In genomic region chr3:171480526-171480925, GRCh38 we compare ENCODE assay signal across 8 cellular contexts. TPM values are rescaled to one million over a fixed set of nuclear protein-coding genes. Genes with fewer than 3 reads are reported as not detected.
A peak's percentile ranks its signal among the peaks of the same experiment; 100 is the strongest.
DNase-seq lines count a peak whose midpoint lies in the region; ATAC-seq and TF ChIP-seq lines count a peak whose summit lies in the region.

No MANE protein-coding gene starts in this region.

- DNase-seq in effector memory CD8-positive, alpha-beta T cell: no peak
- DNase-seq in AG08395 (ENCODE audit: low spot score) (no peak), SK-N-SH (no peak), thyroid gland (no peak), HK-2 (ENCODE audit: unreplicated experiment) (no peak)

- H4K20me1 ChIP-seq in SK-N-SH (ENCODE audit: insufficient read depth): no peaks in the 10 kb centered on the region

- TF ChIP-seq RAD21 in SK-N-SH (IDR thresholded peaks at IDR 0.05; ENCODE audit: low read length): no peak

- H3K4me3 ChIP-seq in SK-N-SH (ENCODE audit: low read depth in 2 of 2, low read length in 1 of 2) (no peak overlapping the region), thyroid gland (replicated peaks in 1 of 3) (no peak overlapping the region)

- no peak for TF ChIP-seq EP300 in SK-N-SH (IDR thresholded peaks at IDR 0.05; ENCODE audit: borderline replicate concordance in 1 of 2, low read depth in 1 of 2, low read length in 1 of 2)

- POLR2A ChIA-PET in SK-N-SH (lab: Yijun Ruan, JAX): no interaction called here

- peak; percentile 88 for ATAC-seq in GM18861 (IDR thresholded peaks at IDR 0.05; ENCODE audit: unreplicated experiment)
- peak; percentile 95 for ATAC-seq in GM21529 (IDR thresholded peaks at IDR 0.05; ENCODE audit: unreplicated experiment)
- peak; percentile 88 for ATAC-seq in HG03442 (IDR thresholded peaks at IDR 0.05; ENCODE audit: unreplicated experiment)
- peak; percentile 92 for ATAC-seq in effector memory CD8-positive, alpha-beta T cell (replicated peaks)

- H3K36me3 ChIP-seq in SK-N-SH (replicated peaks in 1 of 2; ENCODE audit: control insufficient read depth in 1 of 2, insufficient read depth in 2 of 2, low read length in 1 of 2) (no peaks in the 10 kb centered on the region), thyroid gland (no peaks in the 10 kb centered on the region)

- no peaks in the 10 kb centered on the region for H3F3A ChIP-seq in SK-N-SH (replicated peaks; ENCODE audit: insufficient read depth)

- H3K9me3 ChIP-seq in SK-N-SH (no peaks in the 10 kb centered on the region), thyroid gland (no peaks in the 10 kb centered on the region)

- no peak overlapping the region for H2AFZ ChIP-seq in SK-N-SH (ENCODE audit: low read depth)

- CTCF ChIA-PET in SK-N-SH (lab: Yijun Ruan, JAX): no interaction called here

- H3K4me1 ChIP-seq in SK-N-SH (ENCODE audit: control insufficient read depth in 1 of 2, insufficient read depth in 2 of 2, low read depth in 1 of 2, low read length in 1 of 2) (no peaks in the 10 kb centered on the region), thyroid gland (no peaks in the 10 kb centered on the region)

- TF ChIP-seq POLR2A in thyroid gland (IDR thresholded peaks at IDR 0.05): no peak

- no peaks in the 10 kb centered on the region for H3K9me2 ChIP-seq in SK-N-SH

- no peak overlapping the region for H3K9ac ChIP-seq in SK-N-SH

- peak overlapping the region; percentile 9 to 58 for H3K4me3 Mint-ChIP-seq in effector memory CD8-positive, alpha-beta T cell

- WGBS in SK-N-SH (ENCODE audit: low lambda C conversion rate): 50% methylated on average over 1 of the region's 1 CpG
- 32 to 37% methylated on average over 1 of the region's 1 CpG for WGBS in thyroid gland, 2 donors

- peak overlapping the region; percentile 55 to 93 for H3K27ac Mint-ChIP-seq in effector memory CD8-positive, alpha-beta T cell

- H3K79me2 ChIP-seq in SK-N-SH (ENCODE audit: insufficient read depth): no peaks in the 10 kb centered on the region; the same call in 1 of the 2 replicates

- H3K27ac ChIP-seq in SK-N-SH (ENCODE audit: low read depth in 2 of 2, low read length in 1 of 2) (no peak overlapping the region), thyroid gland (no peak overlapping the region)

- H3K4me1 Mint-ChIP-seq in effector memory CD8-positive, alpha-beta T cell (ENCODE audit: low read depth in 2 of 2): peaks cover 7 to 9% of the 10 kb centered on the region in 2 donors

- TF ChIP-seq CTCF in SK-N-SH (IDR thresholded peaks at IDR 0.05): no peak
- TF ChIP-seq CTCF in thyroid gland (IDR thresholded peaks at IDR 0.05): no peak

- H3K27me3 Mint-ChIP-seq in effector memory CD8-positive, alpha-beta T cell: no peaks in the 10 kb centered on the region

- H3K27me3 ChIP-seq in SK-N-SH (ENCODE audit: insufficient read depth) (no peaks in the 10 kb centered on the region), thyroid gland (no peaks in the 10 kb centered on the region)

- no peaks in the 10 kb centered on the region for H3K9me3 Mint-ChIP-seq in effector memory CD8-positive, alpha-beta T cell

- intact Hi-C loops in thyroid gland (cut with DNase I): no loop called here

- no peaks in the 10 kb centered on the region for H3K36me3 Mint-ChIP-seq in effector memory CD8-positive, alpha-beta T cell (ENCODE audit: insufficient read depth)

- H3K4me2 ChIP-seq in SK-N-SH: no peak overlapping the region

TF ChIP-seq in SK-N-SH, 30 proteins besides CTCF, POLR2A, EP300 and RAD21:
- TF ChIP-seq TEAD4 (IDR thresholded peaks at IDR 0.05; ENCODE audit: borderline replicate concordance, insufficient read depth) (no peak), SMC3 (IDR thresholded peaks at IDR 0.05; ENCODE audit: low read depth, low read length) (no peak), GATA2 (CRISPR knock-in tag; IDR thresholded peaks at IDR 0.05) (no peak), JUND (IDR thresholded peaks at IDR 0.05) (no peak), YY1 (IDR thresholded peaks at IDR 0.05; ENCODE audit: low read depth) (no peak), FOSL2 (IDR thresholded peaks at IDR 0.05; ENCODE audit: borderline replicate concordance, low read depth) (no peak), ELF1 (IDR thresholded peaks at IDR 0.05) (no peak), RXRA (IDR thresholded peaks at IDR 0.05; ENCODE audit: borderline replicate concordance, low read depth) (no peak), MEF2A (IDR thresholded peaks at IDR 0.05; ENCODE audit: borderline replicate concordance, low read depth) (no peak), TAF1 (IDR thresholded peaks at IDR 0.05; ENCODE audit: borderline replicate concordance, low read depth, low read length) (no peak), IRF3 (IDR thresholded peaks at IDR 0.05; ENCODE audit: low read depth, low read length) (no peak), FOXM1 (IDR thresholded peaks at IDR 0.05; ENCODE audit: low read depth) (no peak), EZH2phosphoT487 (IDR thresholded peaks at IDR 0.05; ENCODE audit: borderline replicate concordance, low read depth) (no peak), FOXJ3 (CRISPR knock-in tag; IDR thresholded peaks at IDR 0.05) (no peak), GABPA (IDR thresholded peaks at IDR 0.05; ENCODE audit: low read depth) (no peak), MAX (IDR thresholded peaks at IDR 0.05; ENCODE audit: low read depth) (no peak), NRF1 (IDR thresholded peaks at IDR 0.05; ENCODE audit: low read depth, low read length) (no peak), ZBTB33 (IDR thresholded peaks at IDR 0.05; ENCODE audit: borderline replicate concordance, low read depth) (no peak), MXI1 (IDR thresholded peaks at IDR 0.05; ENCODE audit: low read depth, low read length) (no peak), SIN3A (IDR thresholded peaks at IDR 0.05; ENCODE audit: borderline replicate concordance, low read depth, low read length) (no peak)

RNA-seq across cellular contexts. Expression of gene TNIK, which starts 20.3 kb away (rescaled TPM):
- 19.4 and 26.8 TPM in 2 replicates for polyA plus RNA-seq in SK-N-SH (2012; rRNA removed)
- 19.5 and 21.3 TPM in 2 replicates for polyA plus RNA-seq in SK-N-SH (2012; cell fraction: cytosol; rRNA removed)
- 29.9 and 67.9 TPM in 2 replicates for polyA plus RNA-seq in SK-N-SH (2012; cell fraction: nucleus; rRNA removed)
- total RNA-seq in thyroid gland: 10 to 100 TPM; 29.7 to 84.1 (median 48.9) TPM
